In genomic region chr22:50202130-50202671, GRCh38 we compare ENCODE assay signal across 9 cellular contexts. TPM values are rescaled to one million over a fixed set of nuclear protein-coding genes. Genes with fewer than 3 reads are reported as not detected.
A peak's percentile ranks its signal among the peaks of the same experiment; 100 is the strongest.
DNase-seq lines count a peak whose midpoint lies in the region; ATAC-seq and TF ChIP-seq lines count a peak whose summit lies in the region.
"Had no signal": no experiment of that assay in that cellular context is flagged by ENCODE, and none has a peak within 500 bp of the region (broad histone marks: within the 10 kb centered on the region; RNA-seq: fewer than 3 reads in every experiment).

No MANE protein-coding gene starts in this region.

- TF ChIP-seq CTCF in 22Rv1 (IDR thresholded peaks at IDR 0.05) (no peak), mammary epithelial cell (conservative IDR thresholded peaks at IDR 0.05 in 1 of 2, IDR thresholded peaks at IDR 0.05 in 1 of 2; ENCODE audit: extremely low read depth in 1 of 2, insufficient read depth in 1 of 2, low read depth in 1 of 2, low read length in 2 of 2) (no peak)

- H3K36me3 ChIP-seq in HUES48 (ENCODE audit: control insufficient read depth, insufficient read depth, low read length) (peaks cover 26% of the 10 kb centered on the region), mammary epithelial cell (ENCODE audit: insufficient read depth, low read length) (peaks cover 6% of the 10 kb centered on the region)

- H2AFZ ChIP-seq in mammary epithelial cell (ENCODE audit: low read depth, low read length): peak overlapping the region; percentile 84

- 0 out of 2 replicates have a peak, but pooled peaks cover 6% of the 10 kb centered on the region for H3K4me1 ChIP-seq in HUES48 (ENCODE audit: control insufficient read depth, insufficient read depth, low read length)
- peaks cover 14% of the 10 kb centered on the region for H3K4me1 ChIP-seq in mammary epithelial cell (ENCODE audit: insufficient read depth, low read length)
- peaks cover 58% of the 10 kb centered on the region for H3K4me1 ChIP-seq in mononuclear cell (ENCODE audit: insufficient read depth, low read length)

- H3K27ac ChIP-seq in 22Rv1 (peak overlapping the region; percentile 78), HUES48 (ENCODE audit: low read depth, low read length) (no peak overlapping the region), mammary epithelial cell (ENCODE audit: insufficient read depth, low read depth, low read length) (no peak overlapping the region)

- WGBS in mammary epithelial cell (ENCODE audit: low coverage, missing lambda C conversion rate): 51% methylated on average over 13 of the region's 13 CpGs

- no peak for DNase-seq in mammary epithelial cell
- no peak for DNase-seq in KG1 (lab: John Stamatoyannopoulos, UW)
- no peak for DNase-seq in GM19238 (ENCODE audit: insufficient read length, low spot score)
- no peak for DNase-seq in NCI-H2029 (lab: John Stamatoyannopoulos, UW)
- DNase-seq: KBM-7 had no signal

- H3K27me3 ChIP-seq in HUES48 (ENCODE audit: control insufficient read depth, insufficient read depth, low read length) (no peaks in the 10 kb centered on the region), mammary epithelial cell (ENCODE audit: insufficient read depth, low read length) (no peaks in the 10 kb centered on the region), mononuclear cell (ENCODE audit: insufficient read depth, low read length) (no peaks in the 10 kb centered on the region)

- H3K9me3 ChIP-seq in HUES48 (ENCODE audit: control insufficient read depth, insufficient read depth, low read length): no peaks in the 10 kb centered on the region
- no peaks in the 10 kb centered on the region for H3K9me3 ChIP-seq in mammary epithelial cell (replicated peaks; ENCODE audit: insufficient read depth, low read length)
- H3K9me3 ChIP-seq in mononuclear cell (ENCODE audit: low read depth, low read length): no peaks in the 10 kb centered on the region

- no peak for ATAC-seq in GM21360 (IDR thresholded peaks at IDR 0.05; ENCODE audit: unreplicated experiment)

- peaks cover 58% of the 10 kb centered on the region for H3K79me2 ChIP-seq in mammary epithelial cell (ENCODE audit: insufficient read depth, low read length)

- CTCF ChIA-PET in mammary epithelial cell (lab: Charles Lee; ENCODE audit: low non-redundant PET): no interaction called here

- H3K4me3 ChIP-seq in HUES48 (ENCODE audit: low read depth, low read length) (peak overlapping the region; percentile 79), mammary epithelial cell (replicated peaks in 1 of 3; ENCODE audit: insufficient read depth in 1 of 3, low read depth in 2 of 3, low read length in 3 of 3) (peak overlapping the region; percentile 63 to 86 (median 78)), mononuclear cell (ENCODE audit: low read length) (peak overlapping the region; percentile 65)

- intact Hi-C loops in mammary epithelial cell (cut with micrococcal nuclease): no loop called here

- dilution Hi-C loops in mammary epithelial cell (cut with HindIII; ENCODE audit: low sequenced_read_pairs): no loop called here

- no peaks in the 10 kb centered on the region for H4K20me1 ChIP-seq in mammary epithelial cell (ENCODE audit: insufficient read depth, low read length)

- in situ Hi-C loops in mammary epithelial cell (cut with MboI; ENCODE audit: low sequenced_read_pairs in 2 of 2): loop anchor here (10.0 to 25.0 kb wide), 2 partner anchors 47 to 265 kb away; no protein-coding TSS in a partner anchor

- peak overlapping the region; percentile 99 for H3K4me2 ChIP-seq in mammary epithelial cell (ENCODE audit: insufficient read depth, low read depth, low read length)

- BruUV-seq in mammary epithelial cell (replicated peaks; lab: Mats Ljungman, UMichigan): no TSS peak

- H3K9ac ChIP-seq in HUES48 (ENCODE audit: low read depth, low read length) (no peak overlapping the region), mammary epithelial cell (ENCODE audit: insufficient read depth, low read length) (peak overlapping the region; percentile 59)

RNA-seq across cellular contexts. Expression of gene SELENOO, which starts 1.4 kb away (rescaled TPM):
- 10 to 100 TPM; 21.5 to 36.9 TPM for total RNA-seq in mammary epithelial cell
- polyA plus RNA-seq in mammary epithelial cell: 39.7 TPM
- polyA minus RNA-seq in mammary epithelial cell: 12.8 TPM
- total RNA-seq in mononuclear cell: 11.8 TPM

RNA-seq across cellular contexts. Expression of gene TRABD, which starts 16.5 kb away (rescaled TPM):
- total RNA-seq in mammary epithelial cell: 10 to 100 TPM; 25.8 to 63.5 TPM
- polyA plus RNA-seq in mammary epithelial cell: 53.4 TPM
- polyA minus RNA-seq in mammary epithelial cell: 43.4 TPM
- total RNA-seq in mononuclear cell: 44.0 TPM

RNA-seq across cellular contexts. Expression of gene PANX2, which starts 31.7 kb away (rescaled TPM):
- total RNA-seq in mammary epithelial cell (1 to 10 TPM in 1 of 2 donors, under 1 TPM in 1; 0.83 to 4.4 TPM), mononuclear cell (0.94 TPM)
- 1.8 TPM for polyA plus RNA-seq in mammary epithelial cell
- polyA minus RNA-seq in mammary epithelial cell: 0.67 TPM

RNA-seq across cellular contexts. Expression of gene TUBGCP6, which starts 42.6 kb away (rescaled TPM):
- total RNA-seq in mammary epithelial cell: 10 to 100 TPM; 33.0 to 34.0 TPM
- 12.3 TPM for polyA plus RNA-seq in mammary epithelial cell
- polyA minus RNA-seq in mammary epithelial cell: 18.7 TPM
- 45.1 TPM for total RNA-seq in mononuclear cell

RNA-seq across cellular contexts. Expression of gene HDAC10, which starts 48.9 kb away (rescaled TPM):
- total RNA-seq in mammary epithelial cell (10 to 100 TPM; 10.7 to 23.6 TPM), mononuclear cell (36.4 TPM)
- polyA plus RNA-seq in mammary epithelial cell: 8.9 TPM
- polyA minus RNA-seq in mammary epithelial cell: 2.7 TPM
